Comparison of ENCODE assay signal across 2 cellular contexts in the genomic region with DNA sequence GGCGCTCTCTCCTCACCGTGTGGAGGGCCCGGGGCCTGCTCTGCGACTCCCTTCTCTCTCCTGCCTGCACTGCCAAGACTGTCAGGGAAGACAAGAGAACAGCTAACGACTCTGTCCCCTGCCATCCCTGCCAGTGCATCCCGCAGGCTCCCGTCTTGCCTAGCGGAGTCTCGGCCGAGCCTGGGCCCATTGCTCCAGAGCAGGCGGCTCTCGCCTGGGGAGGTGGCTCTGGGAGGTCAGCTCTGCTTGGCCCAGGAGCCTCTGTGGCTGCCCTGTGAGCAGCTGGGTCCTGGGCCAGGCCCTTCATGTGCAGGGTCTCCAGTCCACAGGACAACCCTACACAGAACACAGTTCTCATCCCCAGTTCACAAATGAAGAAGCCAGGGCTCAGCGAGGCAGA.
TF ChIP-seq lines count a peak whose summit lies in the region.

No MANE protein-coding gene starts in this region.

TF ChIP-seq in GM12891, 5 proteins besides CTCF, POLR2A, EP300 and RAD21:
- TF ChIP-seq POLR2AphosphoS5 (IDR thresholded peaks at IDR 0.05; ENCODE audit: low read depth, low read length) (no peak), POU2F2 (IDR thresholded peaks at IDR 0.05; ENCODE audit: low read depth, low read length) (no peak), SPI1 (IDR thresholded peaks at IDR 0.05; ENCODE audit: low read depth, low read length) (no peak), PAX5 (IDR thresholded peaks at IDR 0.05; ENCODE audit: insufficient read depth, low read length, severe bottlenecking) (no peak), TAF1 (IDR thresholded peaks at IDR 0.05; ENCODE audit: low read depth, low read length) (no peak)

TF ChIP-seq in WTC11, 78 proteins besides CTCF, POLR2A, EP300 and RAD21:
- TF ChIP-seq ATF1 (CRISPR knock-in tag; IDR thresholded peaks at IDR 0.05) (no peak), GRHL2 (CRISPR knock-in tag; IDR thresholded peaks at IDR 0.05; ENCODE audit: insufficient replicate concordance, severe bottlenecking) (no peak), ZNF263 (CRISPR knock-in tag; IDR thresholded peaks at IDR 0.05; ENCODE audit: low read depth) (no peak), PRRX2 (CRISPR knock-in tag; IDR thresholded peaks at IDR 0.05) (no peak), ZNF396 (CRISPR knock-in tag; IDR thresholded peaks at IDR 0.05; ENCODE audit: borderline replicate concordance) (no peak)
- TF ChIP-seq, protein P1, sequence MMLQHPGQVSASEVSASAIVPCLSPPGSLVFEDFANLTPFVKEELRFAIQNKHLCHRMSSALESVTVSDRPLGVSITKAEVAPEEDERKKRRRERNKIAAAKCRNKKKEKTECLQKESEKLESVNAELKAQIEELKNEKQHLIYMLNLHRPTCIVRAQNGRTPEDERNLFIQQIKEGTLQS (CRISPR knock-in tag; conservative IDR thresholded peaks at IDR 0.05), result no peak
- TF ChIP-seq, protein P2, sequence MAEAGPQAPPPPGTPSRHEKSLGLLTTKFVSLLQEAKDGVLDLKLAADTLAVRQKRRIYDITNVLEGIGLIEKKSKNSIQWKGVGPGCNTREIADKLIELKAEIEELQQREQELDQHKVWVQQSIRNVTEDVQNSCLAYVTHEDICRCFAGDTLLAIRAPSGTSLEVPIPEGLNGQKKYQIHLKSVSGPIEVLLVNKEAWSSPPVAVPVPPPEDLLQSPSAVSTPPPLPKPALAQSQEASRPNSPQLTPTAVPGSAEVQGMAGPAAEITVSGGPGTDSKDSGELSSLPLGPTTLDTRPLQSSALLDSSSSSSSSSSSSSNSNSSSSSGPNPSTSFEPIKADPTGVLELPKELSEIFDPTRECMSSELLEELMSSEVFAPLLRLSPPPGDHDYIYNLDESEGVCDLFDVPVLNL (CRISPR knock-in tag; IDR thresholded peaks at IDR 0.05; ENCODE audit: borderline replicate concordance, low read depth), result no peak
